In genomic region chr19:50519006-50519575, GRCh38 we compare ENCODE assay signal across 14 cellular contexts. TPM values are rescaled to one million over a fixed set of nuclear protein-coding genes. Genes with fewer than 3 reads are reported as not detected.
DNase-seq lines count a peak whose midpoint lies in the region; ATAC-seq and TF ChIP-seq lines count a peak whose summit lies in the region.
"Had no signal": no experiment of that assay in that cellular context is flagged by ENCODE, and none has a peak within 500 bp of the region (broad histone marks: within the 10 kb centered on the region; RNA-seq: fewer than 3 reads in every experiment).

No MANE protein-coding gene starts in this region.

- no peak overlapping the region for H3K4me3 ChIP-seq in left lung
- H3K4me3 ChIP-seq in osteoblast (ENCODE audit: insufficient read depth, low read length), result no peak overlapping the region

- no peaks in the 10 kb centered on the region for H3K27me3 Mint-ChIP-seq in chondrocyte (ENCODE audit: low read depth)

- H3K4me2 ChIP-seq in osteoblast (ENCODE audit: insufficient read depth, low read length), result no peak overlapping the region

- H3K79me2 ChIP-seq in osteoblast (ENCODE audit: insufficient read depth, low read length), result no peaks in the 10 kb centered on the region

- H3K36me3 ChIP-seq in left lung, result no peaks in the 10 kb centered on the region
- no peaks in the 10 kb centered on the region for H3K36me3 ChIP-seq in osteoblast (ENCODE audit: insufficient read depth, low read length)

- no peaks in the 10 kb centered on the region for H3K4me1 Mint-ChIP-seq in chondrocyte (ENCODE audit: low read depth)

- ATAC-seq in left lung, result no peak

- TF ChIP-seq CTCF in chondrocyte (IDR thresholded peaks at IDR 0.05), result no peak
- TF ChIP-seq CTCF in left lung (IDR thresholded peaks at IDR 0.05), result no peak
- TF ChIP-seq CTCF in osteoblast (IDR thresholded peaks at IDR 0.05; ENCODE audit: extremely low read depth, low read depth, low read length), result no peak

- H3K9me3 ChIP-seq in left lung (no peaks in the 10 kb centered on the region), osteoblast (ENCODE audit: low read depth, low read length) (no peaks in the 10 kb centered on the region)
- H3K9me3 ChIP-seq: Caco-2 had no signal

- no peaks in the 10 kb centered on the region for H4K20me1 ChIP-seq in osteoblast (ENCODE audit: insufficient read depth, low read length)

- H3K4me3 Mint-ChIP-seq in chondrocyte (ENCODE audit: unreplicated experiment), result no peak overlapping the region
- H3K4me3 Mint-ChIP-seq: CD4-positive, alpha-beta T cell had no signal

- H3K27ac ChIP-seq in left lung, result no peak overlapping the region
- H3K27ac ChIP-seq in osteoblast (ENCODE audit: low read depth, low read length), result no peak overlapping the region
- H3K27ac ChIP-seq: C4-2B, HL-60 had no signal

- no peaks in the 10 kb centered on the region for H3K36me3 Mint-ChIP-seq in chondrocyte (ENCODE audit: low read depth)

- H3K4me1 ChIP-seq in left lung, result no peaks in the 10 kb centered on the region
- no peaks in the 10 kb centered on the region for H3K4me1 ChIP-seq in osteoblast (ENCODE audit: insufficient read depth, low read length)
- H3K4me1 ChIP-seq: Caco-2 had no signal

- H3K27me3 ChIP-seq in left lung, result peaks cover 0 to 47% of the 10 kb centered on the region in 2 donors
- H3K27me3 ChIP-seq in osteoblast (ENCODE audit: insufficient read depth, low read length), result no peaks in the 10 kb centered on the region

- intact Hi-C loops in left lung (cut with DNase I), result no loop called here

- no peak overlapping the region for H3K27ac Mint-ChIP-seq in chondrocyte (ENCODE audit: unreplicated experiment)
- H3K27ac Mint-ChIP-seq: CD4-positive, alpha-beta T cell had no signal

- no peaks in the 10 kb centered on the region for H3K9me3 Mint-ChIP-seq in chondrocyte (ENCODE audit: low read depth)
- H3K9me3 Mint-ChIP-seq: CD4-positive, alpha-beta T cell had no signal

- DNase-seq in chondrocyte (ENCODE audit: low spot score) (peak; percentile 79), left lung (peak; percentile 26 to 68), osteoblast (ENCODE audit: insufficient read length, low spot score, missing footprints) (peak; percentile 72), hippocampal formation (lab: John Stamatoyannopoulos, UW) (no peak), glomerular visceral epithelial cell (ENCODE audit: extremely low spot score) (no peak)
- no peak for DNase-seq in stimulated activated CD4-positive, alpha-beta T cell treated with anti-CD3 and anti-CD28 coated beads, Interleukin-15, amount 100 ng/mL, for 24 hours
- DNase-seq: ACHN; AML-193; Caco-2; CD4-positive, alpha-beta T cell; HCEC 1CT had no signal

- no peak overlapping the region for H2AFZ ChIP-seq in osteoblast (ENCODE audit: low read length)

RNA-seq across cellular contexts. Expression of gene ASPDH, which starts 5.4 kb away (rescaled TPM):
- total RNA-seq in chondrocyte (not detected in 3 replicates), left lung (not detected), osteoblast (not detected in 2 replicates)
- total RNA-seq: Caco-2; CD4-positive, alpha-beta T cell; H4 had no signal

RNA-seq across cellular contexts. Expression of gene JOSD2, which starts 8.1 kb away (rescaled TPM):
- total RNA-seq in chondrocyte (42.5 to 44.7 TPM (median 43.1 TPM) in 3 replicates), left lung (10 to 100 TPM; 44.1 to 52.0 TPM), osteoblast (19.4 and 22.8 TPM in 2 replicates)

RNA-seq across cellular contexts. Expression of gene GARIN5A, which starts 42.4 kb away (rescaled TPM):
- 1.7 to 2.1 TPM (median 1.9 TPM) in 3 replicates for total RNA-seq in chondrocyte
- total RNA-seq in left lung, result 1 to 10 TPM; 2.6 to 4.3 TPM
- 0.29 and 0.36 TPM in 2 replicates for total RNA-seq in osteoblast

RNA-seq across cellular contexts. Expression of gene EMC10, which starts 42.8 kb away (rescaled TPM):
- total RNA-seq in chondrocyte, result 132 to 144 TPM (median 144 TPM) in 3 replicates
- total RNA-seq in left lung, result 100 to 1,000 TPM; 126 to 157 TPM
- 47.1 and 56.5 TPM in 2 replicates for total RNA-seq in osteoblast

RNA-seq across cellular contexts. Expression of gene LRRC4B, which starts 49.1 kb away (rescaled TPM):
- total RNA-seq in chondrocyte (0.31 to 1.2 TPM (median 0.52 TPM) in 3 replicates), left lung (1 to 10 TPM; 2.8 to 3.2 TPM), osteoblast (not detected in 2 replicates)
- total RNA-seq: CD4-positive, alpha-beta T cell had no signal

Comparison
In these comparisons a context has a peak if more than half of its experiments do, and no peak if none do; other contexts are left out.
1. DNase-seq: peak in chondrocyte (single experiment), left lung (2 of 2) and osteoblast (single experiment); none in hippocampal formation (0 of 2), glomerular visceral epithelial cell (single experiment) and stimulated activated CD4-positive, alpha-beta T cell treated with anti-CD3 and anti-CD28 coated beads, Interleukin-15, amount 100 ng/mL, for 24 hours (single experiment).